8 cellular contexts compared by ENCODE assay signal in the genomic region with DNA sequence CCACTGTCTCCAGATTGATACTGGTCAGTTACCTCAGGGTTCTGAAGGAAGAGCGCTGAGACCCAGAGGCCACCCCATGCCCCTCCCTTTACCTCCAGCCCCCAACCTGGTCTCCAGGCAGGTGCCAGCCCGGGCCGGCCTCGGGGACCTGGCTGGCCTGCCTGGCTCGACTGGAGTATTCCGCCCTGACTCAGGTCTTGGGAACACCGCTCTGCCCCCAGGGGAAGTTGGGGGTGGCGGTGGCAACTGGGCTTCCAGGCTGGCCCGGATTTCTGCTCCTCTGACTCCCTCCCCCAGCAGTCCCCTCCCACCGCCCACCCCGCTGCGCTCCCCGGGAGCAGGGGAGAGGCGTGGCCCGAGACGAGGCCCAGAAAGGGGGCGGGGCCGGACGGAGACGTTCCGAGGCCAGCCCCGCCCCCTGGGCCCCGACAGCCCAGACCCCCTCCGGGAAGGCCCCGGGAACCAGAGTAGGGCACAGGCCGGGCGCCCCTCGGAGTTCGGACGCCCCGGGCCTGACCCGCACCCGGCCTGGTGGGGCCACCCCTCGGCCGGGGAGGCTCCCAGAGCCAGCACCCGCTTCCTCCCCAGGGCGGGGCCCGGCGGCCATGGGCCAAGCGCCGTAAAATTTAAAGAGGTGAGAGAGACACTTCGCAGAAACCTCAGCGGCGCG.
DNase-seq lines count a peak whose midpoint lies in the region; ATAC-seq and TF ChIP-seq lines count a peak whose summit lies in the region.

No MANE protein-coding gene starts in this region.

- peak overlapping the region; percentile 43 for H3K27ac ChIP-seq in epithelial cell of prostate

- H3K27me3 Mint-ChIP-seq in naive thymus-derived CD8-positive, alpha-beta T cell: no peaks in the 10 kb centered on the region
- H3K27me3 Mint-ChIP-seq in stimulated activated naive B cell treated with anti-CD40 and anti-IgM and Interleukin-4, amounts not matched to agents 10 μg/mL and 1 μg/mL and 100 μg/mL, for 72 hours: no peaks in the 10 kb centered on the region

- ATAC-seq in HG03095 (IDR thresholded peaks at IDR 0.05; ENCODE audit: unreplicated experiment): peak; percentile 67
- ATAC-seq in naive thymus-derived CD8-positive, alpha-beta T cell: peak; percentile 46 to 48
- ATAC-seq in stimulated activated naive B cell treated with anti-CD40 and anti-IgM and Interleukin-4, amounts not matched to agents 10 μg/mL and 1 μg/mL and 100 μg/mL, for 72 hours (replicated peaks): peak; percentile 73 to 81

- H3K4me3 Mint-ChIP-seq in naive thymus-derived CD8-positive, alpha-beta T cell: peak overlapping the region; percentile 87 to 93 (median 89)
- peak overlapping the region; percentile 92 to 96 for H3K4me3 Mint-ChIP-seq in stimulated activated naive B cell treated with anti-CD40 and anti-IgM and Interleukin-4, amounts not matched to agents 10 μg/mL and 1 μg/mL and 100 μg/mL, for 72 hours

- H3K27ac Mint-ChIP-seq in naive thymus-derived CD8-positive, alpha-beta T cell: peak overlapping the region; percentile 94 to 100 (median 99)
- peak overlapping the region; percentile 94 for H3K27ac Mint-ChIP-seq in stimulated activated naive B cell treated with anti-CD40 and anti-IgM and Interleukin-4, amounts not matched to agents 10 μg/mL and 1 μg/mL and 100 μg/mL, for 72 hours

- peaks cover 32 to 57% (median 52%) of the 10 kb centered on the region in 4 donors for H3K4me1 Mint-ChIP-seq in naive thymus-derived CD8-positive, alpha-beta T cell
- H3K4me1 Mint-ChIP-seq in stimulated activated naive B cell treated with anti-CD40 and anti-IgM and Interleukin-4, amounts not matched to agents 10 μg/mL and 1 μg/mL and 100 μg/mL, for 72 hours: peaks cover 34 to 45% of the 10 kb centered on the region in 2 donors

- POLR2A ChIA-PET in naive thymus-derived CD8-positive, alpha-beta T cell (lab: Charles Lee): interaction anchor here (1.0 to 2.5 kb wide), 8 partner anchors 11 to 84 kb away, joined by 3 to 25 read pairs (median 5); a partner anchor contains a TSS

- peak; percentile 34 for TF ChIP-seq POLR2A in GM18526 (IDR thresholded peaks at IDR 0.05; ENCODE audit: extremely low read depth, insufficient read length)

- no peaks in the 10 kb centered on the region for H3K9me3 Mint-ChIP-seq in naive thymus-derived CD8-positive, alpha-beta T cell
- H3K9me3 Mint-ChIP-seq in stimulated activated naive B cell treated with anti-CD40 and anti-IgM and Interleukin-4, amounts not matched to agents 10 μg/mL and 1 μg/mL and 100 μg/mL, for 72 hours: no peaks in the 10 kb centered on the region

- DNase-seq in 8988T: peak; percentile 65
- DNase-seq in NK-92 (lab: John Stamatoyannopoulos, UW; ENCODE audit: unreplicated experiment): peak; percentile 14
- peak; percentile 73 for DNase-seq in activated CD8-positive, alpha-beta memory T cell treated with anti-CD3 and anti-CD28 coated beads, Interleukin-2, amount 50 U/mL, for 24 hours (ENCODE audit: extremely low read depth)
- peak; percentile 33 for DNase-seq in epithelial cell of prostate (ENCODE audit: low read depth, low spot score)
- DNase-seq in naive thymus-derived CD8-positive, alpha-beta T cell: peak; percentile 79 to 93 (median 85)
- DNase-seq in stimulated activated naive B cell treated with anti-CD40 and anti-IgM and Interleukin-4, amounts not matched to agents 10 μg/mL and 1 μg/mL and 100 μg/mL, for 72 hours: peak; percentile 88

- no peaks in the 10 kb centered on the region for H3K36me3 Mint-ChIP-seq in naive thymus-derived CD8-positive, alpha-beta T cell
- no peaks in the 10 kb centered on the region for H3K36me3 Mint-ChIP-seq in stimulated activated naive B cell treated with anti-CD40 and anti-IgM and Interleukin-4, amounts not matched to agents 10 μg/mL and 1 μg/mL and 100 μg/mL, for 72 hours

Comparison
In these comparisons a context has a peak if more than half of its experiments do, and no peak if none do; other contexts are left out.
1. Peak in every context shown above with its lines: DNase-seq, ATAC-seq and H3K27ac ChIP-seq.
2. DNase-seq: peak in every context shown above with its lines; median percentile 88 in stimulated activated naive B cell treated with anti-CD40 and anti-IgM and Interleukin-4, amounts not matched to agents 10 μg/mL and 1 μg/mL and 100 μg/mL, for 72 hours; 85 in naive thymus-derived CD8-positive, alpha-beta T cell; 73 in activated CD8-positive, alpha-beta memory T cell treated with anti-CD3 and anti-CD28 coated beads, Interleukin-2, amount 50 U/mL, for 24 hours; 65 in 8988T; 33 in epithelial cell of prostate; 14 in NK-92.